14 cellular contexts compared by ENCODE assay signal in the genomic region with DNA sequence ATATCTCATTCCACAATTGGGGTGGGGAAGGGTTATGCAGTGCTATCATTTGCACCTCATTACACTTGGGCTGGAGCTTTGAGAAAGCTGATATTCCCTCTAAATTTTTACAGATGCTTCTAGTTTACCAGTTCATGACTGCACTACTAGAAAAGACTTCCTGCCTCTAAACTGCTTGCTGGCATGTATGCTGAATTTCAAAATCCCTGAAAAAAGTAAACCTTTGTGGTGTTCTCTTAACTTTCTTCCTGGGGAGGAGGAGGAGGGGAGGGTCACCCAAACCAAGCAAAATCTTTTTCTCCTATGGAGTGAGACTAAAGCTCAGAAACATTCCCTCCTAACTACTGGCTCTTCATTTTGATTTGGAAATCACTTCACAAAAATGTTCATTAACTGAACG. TPM values are rescaled to one million over a fixed set of nuclear protein-coding genes. Genes with fewer than 3 reads are reported as not detected.
DNase-seq lines count a peak whose midpoint lies in the region; ATAC-seq and TF ChIP-seq lines count a peak whose summit lies in the region.
"Had no signal": no experiment of that assay in that cellular context is flagged by ENCODE, and none has a peak within 500 bp of the region (broad histone marks: within the 10 kb centered on the region; RNA-seq: fewer than 3 reads in every experiment).

No MANE protein-coding gene starts in this region.

- CTCF ChIA-PET in RWPE1 (lab: Yijun Ruan, JAX), result interaction anchor here (0.7 kb wide), 1 partner anchor 537 kb away, joined by 3 read pairs; no protein-coding TSS in a partner anchor

- H3K9ac ChIP-seq in fibroblast of lung (ENCODE audit: insufficient read depth, low read length), result no peak overlapping the region
- H3K9ac ChIP-seq: BLaER1 treated with 17β-estradiol and CSF1 and Interleukin-3, amounts not matched to agents 10 nM and 100 nM had no signal

- H4K20me1 ChIP-seq in fibroblast of lung (ENCODE audit: control insufficient read depth, extremely low read depth, insufficient read depth, low read length) (no peaks in the 10 kb centered on the region), osteoblast (ENCODE audit: insufficient read depth, low read length) (no peaks in the 10 kb centered on the region)

- no peak overlapping the region for H2AFZ ChIP-seq in fibroblast of lung (ENCODE audit: low read length)
- no peak overlapping the region for H2AFZ ChIP-seq in osteoblast (ENCODE audit: low read length)

- H3K27ac ChIP-seq in SJCRH30 (peak overlapping the region; percentile 67), fibroblast of lung (ENCODE audit: insufficient read depth, low read length) (peak overlapping the region; percentile 76), osteoblast (ENCODE audit: low read depth, low read length) (peak overlapping the region; percentile 72), RWPE1 (no peak overlapping the region)
- H3K27ac ChIP-seq: BLaER1 treated with 17β-estradiol and CSF1 and Interleukin-3, amounts not matched to agents 10 nM and 100 nM; body of pancreas had no signal

- H3K36me3 ChIP-seq in SJCRH30 (no peaks in the 10 kb centered on the region), fibroblast of lung (ENCODE audit: control insufficient read depth, insufficient read depth, low read length) (no peaks in the 10 kb centered on the region), osteoblast (ENCODE audit: insufficient read depth, low read length) (no peaks in the 10 kb centered on the region)

- H3K9me3 ChIP-seq in SJCRH30 (replicated peaks), result no peaks in the 10 kb centered on the region
- no peaks in the 10 kb centered on the region for H3K9me3 ChIP-seq in fibroblast of lung (ENCODE audit: control insufficient read depth, insufficient read depth, low read depth, low read length)
- H3K9me3 ChIP-seq in osteoblast (ENCODE audit: low read depth, low read length), result no peaks in the 10 kb centered on the region
- H3K9me3 ChIP-seq: BLaER1 treated with 17β-estradiol and CSF1 and Interleukin-3, amounts not matched to agents 10 nM and 100 nM; body of pancreas had no signal

- ATAC-seq in GM21447 (IDR thresholded peaks at IDR 0.05; ENCODE audit: unreplicated experiment), result no peak
- no peak for ATAC-seq in stimulated activated naive CD8-positive, alpha-beta T cell treated with anti-CD3 and anti-CD28 coated beads, Interleukin-15, Interleukin-2, amounts not matched to agents 100 U/mL and 50 U/mL, for 24 hours
- ATAC-seq: body of pancreas had no signal

- peaks cover 34% of the 10 kb centered on the region for H3K79me2 ChIP-seq in fibroblast of lung (ENCODE audit: control insufficient read depth, insufficient read depth, low read length)
- peaks cover 82% of the 10 kb centered on the region for H3K79me2 ChIP-seq in osteoblast (ENCODE audit: insufficient read depth, low read length)

- POLR2A ChIA-PET in RWPE1 (lab: Yijun Ruan, JAX; ENCODE audit: low non-redundant PET), result no interaction called here

- no peaks in the 10 kb centered on the region for H3K27me3 ChIP-seq in SJCRH30
- no peaks in the 10 kb centered on the region for H3K27me3 ChIP-seq in fibroblast of lung (ENCODE audit: control insufficient read depth, insufficient read depth, low read length)
- H3K27me3 ChIP-seq in osteoblast (ENCODE audit: insufficient read depth, low read length), result no peaks in the 10 kb centered on the region
- H3K27me3 ChIP-seq: BLaER1 treated with 17β-estradiol and CSF1 and Interleukin-3, amounts not matched to agents 10 nM and 100 nM; body of pancreas had no signal

- peak; percentile 60 for DNase-seq in EH (ENCODE audit: low read depth)
- peak in 1 of 2 experiments; percentile 14 for DNase-seq in SJCRH30
- peak; percentile 45 to 60 for DNase-seq in fibroblast of lung (ENCODE audit: low read depth in 2 of 2)
- DNase-seq in osteoblast (ENCODE audit: insufficient read length, low spot score, missing footprints), result no peak
- DNase-seq in RWPE1 (ENCODE audit: low spot score), result no peak
- DNase-seq in HuH-7.5 (ENCODE audit: low spot score), result no peak
- no peak for DNase-seq in stimulated activated naive CD8-positive, alpha-beta T cell treated with anti-CD3 and anti-CD28 coated beads, Interleukin-15, Interleukin-2, amounts not matched to agents 100 U/mL and 50 U/mL, for 24 hours
- DNase-seq: body of pancreas, hypothalamus, NCI-H1105 treated with DMSO at 0.1 percent for 48 hours, NCI-H446, T-helper 2 cell had no signal

- peaks cover 36% of the 10 kb centered on the region for H3K4me1 ChIP-seq in SJCRH30
- peaks cover 32% of the 10 kb centered on the region for H3K4me1 ChIP-seq in fibroblast of lung (ENCODE audit: control insufficient read depth, extremely low read depth, insufficient read depth, low read length)
- H3K4me1 ChIP-seq in osteoblast (ENCODE audit: insufficient read depth, low read length), result peaks cover 52% of the 10 kb centered on the region

- H3K4me2 ChIP-seq in fibroblast of lung (ENCODE audit: extremely low read depth, insufficient read depth, low read length) (peak overlapping the region; percentile 59), osteoblast (ENCODE audit: insufficient read depth, low read length) (peak overlapping the region; percentile 65)
- H3K4me2 ChIP-seq: BLaER1 treated with 17β-estradiol and CSF1 and Interleukin-3, amounts not matched to agents 10 nM and 100 nM had no signal

- no peak for TF ChIP-seq CTCF in fibroblast of lung (conservative IDR thresholded peaks at IDR 0.05 in 1 of 2, IDR thresholded peaks at IDR 0.05 in 1 of 2; ENCODE audit: low read depth in 1 of 2, low read length in 2 of 2)
- no peak for TF ChIP-seq CTCF in osteoblast (IDR thresholded peaks at IDR 0.05; ENCODE audit: extremely low read depth, low read depth, low read length)
- no peak for TF ChIP-seq CTCF in RWPE1 (conservative IDR thresholded peaks at IDR 0.05; ENCODE audit: low read depth)

- H3K4me3 ChIP-seq in SJCRH30, result no peak overlapping the region
- peak overlapping the region in 2 of 4 experiments; percentile 17 to 20 for H3K4me3 ChIP-seq in fibroblast of lung (replicated peaks in 1 of 4; ENCODE audit: control extremely low read depth in 1 of 4, insufficient read depth in 1 of 4, low read depth in 3 of 4, low read length in 4 of 4)
- H3K4me3 ChIP-seq in osteoblast (ENCODE audit: insufficient read depth, low read length), result peak overlapping the region; percentile 2
- H3K4me3 ChIP-seq: BLaER1 treated with 17β-estradiol and CSF1 and Interleukin-3, amounts not matched to agents 10 nM and 100 nM; body of pancreas had no signal

RNA-seq across cellular contexts. Expression of gene BNC2, which starts 45.1 kb away (rescaled TPM):
- 13.1 and 16.1 TPM in 2 replicates for total RNA-seq in SJCRH30 (2014; rRNA removed; shearing (Covaris generic))
- 34.7 and 36.2 TPM in 2 replicates for total RNA-seq in fibroblast of lung
- polyA plus RNA-seq in fibroblast of lung, result 27.5 and 39.1 TPM in 2 replicates
- 21.8 and 31.2 TPM in 2 replicates for polyA plus RNA-seq in fibroblast of lung (2012)
- polyA minus RNA-seq in fibroblast of lung (ENCODE audit: low replicate concordance), result 64.8 and 148 TPM in 2 replicates
- 51.3 and 53.9 TPM in 2 replicates for total RNA-seq in osteoblast

Comparison
In these comparisons a context has a peak if more than half of its experiments do, and no peak if none do; other contexts are left out.
1. DNase-seq: peak in EH (single experiment) and fibroblast of lung (2 of 2); none in osteoblast (single experiment), RWPE1 (single experiment), HuH-7.5 (single experiment) and stimulated activated naive CD8-positive, alpha-beta T cell treated with anti-CD3 and anti-CD28 coated beads, Interleukin-15, Interleukin-2, amounts not matched to agents 100 U/mL and 50 U/mL, for 24 hours (single experiment).